ENCODE assay signal across 10 cellular contexts in genomic region chr20:33679758-33680485, GRCh38. TPM values are rescaled to one million over a fixed set of nuclear protein-coding genes. Genes with fewer than 3 reads are reported as not detected.
DNase-seq lines count a peak whose midpoint lies in the region; ATAC-seq and TF ChIP-seq lines count a peak whose summit lies in the region.
"Had no signal": no experiment of that assay in that cellular context is flagged by ENCODE, and none has a peak within 500 bp of the region (broad histone marks: within the 10 kb centered on the region; RNA-seq: fewer than 3 reads in every experiment).

No MANE protein-coding gene starts in this region.

- intact Hi-C loops in breast epithelium (cut with DNase I; ENCODE audit: low total_unique reads): no loop called here

- no peak overlapping the region for H3K4me3 ChIP-seq in GM12864 (ENCODE audit: low read depth, low read length)
- H3K4me3 ChIP-seq in breast epithelium: no peak overlapping the region

- no peak for TF ChIP-seq POLR2A in breast epithelium (IDR thresholded peaks at IDR 0.05)

- no peaks in the 10 kb centered on the region for H3K9me3 ChIP-seq in breast epithelium

- ATAC-seq in GM19467 (IDR thresholded peaks at IDR 0.05; ENCODE audit: unreplicated experiment) (peak; percentile 57), GM18517 (IDR thresholded peaks at IDR 0.05; ENCODE audit: unreplicated experiment) (no peak)

- TF ChIP-seq CTCF in GM12864 (IDR thresholded peaks at IDR 0.05; ENCODE audit: low read depth, low read length, missing control alignments): no peak
- no peak for TF ChIP-seq CTCF in breast epithelium (IDR thresholded peaks at IDR 0.05)

- no peaks in the 10 kb centered on the region for H3K4me1 ChIP-seq in breast epithelium

- H3K27me3 ChIP-seq in breast epithelium: no peaks in the 10 kb centered on the region

- peak; percentile 65 for DNase-seq in GM12864 (ENCODE audit: low read depth)
- DNase-seq in NAMALWA (ENCODE audit: low spot score): peak; percentile 70
- DNase-seq in epidermal melanocyte (ENCODE audit: insufficient read length, low spot score): peak; percentile 7
- DNase-seq in RKO (ENCODE audit: low spot score): no peak
- DNase-seq in breast epithelium (ENCODE audit: low spot score in 2 of 2): no peak
- no peak for DNase-seq in NCI-H748 treated with DMSO at 0.1 percent for 48 hours (lab: John Stamatoyannopoulos, UW)
- DNase-seq: DMS53, NCI-H510A treated with DMSO at 0.1 percent for 48 hours had no signal

- no peak overlapping the region for H3K27ac ChIP-seq in breast epithelium

- no peaks in the 10 kb centered on the region for H3K36me3 ChIP-seq in breast epithelium

RNA-seq across cellular contexts. Expression of gene NECAB3, which starts 5.7 kb away (rescaled TPM):
- total RNA-seq in breast epithelium: 10 to 100 TPM; 23.4 to 37.3 (median 28.5) TPM

RNA-seq across cellular contexts. Expression of gene E2F1, which starts 6.3 kb away (rescaled TPM):
- total RNA-seq in breast epithelium: 1 to 10 TPM in 1 of 3 donors, under 1 TPM in 2; 0.33 to 2.2 (median 0.88) TPM

RNA-seq across cellular contexts. Expression of gene ACTL10, which starts 13.2 kb away (rescaled TPM):
- 1 to 10 TPM; 1.4 to 3.4 (median 2.6) TPM for total RNA-seq in breast epithelium

RNA-seq across cellular contexts. Expression of gene C20orf144, which starts 17.8 kb away (rescaled TPM):
- total RNA-seq in breast epithelium: under 1 TPM; 0.16 to 0.33 (median 0.29) TPM

RNA-seq across cellular contexts. Expression of gene PXMP4, which starts 40.2 kb away (rescaled TPM):
- 10 to 100 TPM in 1 of 3 donors, 1 to 10 TPM in 2; 7.9 to 14.3 (median 9.1) TPM for total RNA-seq in breast epithelium

Comparison
In these comparisons a context has a peak if more than half of its experiments do, and no peak if none do; other contexts are left out.
1. DNase-seq: peak in GM12864 (single experiment), NAMALWA (single experiment) and epidermal melanocyte (single experiment); none in RKO (single experiment), breast epithelium (0 of 2) and NCI-H748 treated with DMSO at 0.1 percent for 48 hours (single experiment).